8 cellular contexts compared by ENCODE assay signal in genomic region chr19:57815247-57816075, GRCh38. TPM values are rescaled to one million over a fixed set of nuclear protein-coding genes. Genes with fewer than 3 reads are reported as not detected.
DNase-seq lines count a peak whose midpoint lies in the region; ATAC-seq and TF ChIP-seq lines count a peak whose summit lies in the region.

No MANE protein-coding gene starts in this region.

- no peaks in the 10 kb centered on the region for H3K9me3 ChIP-seq in ascending aorta
- H3K9me3 ChIP-seq in mesenchymal stem cell (ENCODE audit: control insufficient read depth, low read length): no peaks in the 10 kb centered on the region
- no peaks in the 10 kb centered on the region for H3K9me3 ChIP-seq in transverse colon

- peak overlapping the region; percentile 85 for H3K27ac Mint-ChIP-seq in activated naive CD4-positive, alpha-beta T cell treated with anti-CD3 and anti-CD28 coated beads for 36 hours

- CTCF ChIA-PET in activated naive CD4-positive, alpha-beta T cell treated with anti-CD3 and anti-CD28 coated beads for 36 hours (lab: Charles Lee): interaction anchor here (1.0 kb wide), 1 partner anchor 13 kb away, joined by 4 read pairs; no protein-coding TSS in a partner anchor

- no peak overlapping the region for H4K91ac ChIP-seq in mesenchymal stem cell (ENCODE audit: low read length)

- H3K4me1 Mint-ChIP-seq in activated naive CD4-positive, alpha-beta T cell treated with anti-CD3 and anti-CD28 coated beads for 36 hours (ENCODE audit: low read depth): peaks cover 41% of the 10 kb centered on the region

- WGBS in mesenchymal stem cell: 96% methylated on average over 16 of the region's 17 CpGs
- WGBS in transverse colon (ENCODE audit: low coverage in 1 of 2), 2 donors: 83 to 88% methylated on average over 3 to 17 of the region's 17 CpGs

- peak overlapping the region; percentile 47 for H3K4me2 ChIP-seq in mesenchymal stem cell (ENCODE audit: low read length, poor library complexity, severe bottlenecking)

- peak overlapping the region; percentile 95 for H3K9ac ChIP-seq in mesenchymal stem cell (ENCODE audit: low read length)

- H3K36me3 ChIP-seq in ascending aorta: peaks cover 2 to 4% of the 10 kb centered on the region in 2 donors
- H3K36me3 ChIP-seq in mesenchymal stem cell (ENCODE audit: control insufficient read depth in 1 of 2, insufficient read depth in 2 of 2, low read depth in 1 of 2, low read length in 2 of 2): peaks cover 7 to 9% of the 10 kb centered on the region in 2 experiments
- H3K36me3 ChIP-seq in transverse colon: peaks cover 0 to 6% (median 0%) of the 10 kb centered on the region in 4 donors

- H3K4me3 ChIP-seq in ascending aorta (peak overlapping the region; percentile 85 to 87), mesenchymal stem cell (ENCODE audit: insufficient read depth in 1 of 2, low read depth in 1 of 2, low read length in 2 of 2) (peak overlapping the region in 1 of 2 experiments; percentile 99), transverse colon (peak overlapping the region in 3 of 4 donors; percentile 70 to 72 (median 71))

- no peak for TF ChIP-seq EP300 in transverse colon (IDR thresholded peaks at IDR 0.05; ENCODE audit: low read depth)

- no peak overlapping the region for H2BK120ac ChIP-seq in mesenchymal stem cell (ENCODE audit: low read depth, low read length)

- peaks cover 17% of the 10 kb centered on the region for H3K36me3 Mint-ChIP-seq in activated naive CD4-positive, alpha-beta T cell treated with anti-CD3 and anti-CD28 coated beads for 36 hours (ENCODE audit: low read depth)

- H3K27me3 ChIP-seq in ascending aorta (no peaks in the 10 kb centered on the region), mesenchymal stem cell (ENCODE audit: control insufficient read depth in 1 of 2, insufficient read depth in 1 of 2, low read length in 2 of 2) (no peaks in the 10 kb centered on the region), transverse colon (no peaks in the 10 kb centered on the region)

- DNase-seq in activated naive CD4-positive, alpha-beta T cell treated with anti-CD3 and anti-CD28 coated beads for 36 hours: no peak
- no peak for DNase-seq in activated naive CD4-positive, alpha-beta T cell (lab: John Stamatoyannopoulos, UW)
- DNase-seq in ascending aorta (ENCODE audit: low spot score in 2 of 2) (no peak), mesenchymal stem cell (no peak), transverse colon (no peak), ACHN (no peak), head of caudate nucleus (no peak)

- H3K4me3 Mint-ChIP-seq in activated naive CD4-positive, alpha-beta T cell treated with anti-CD3 and anti-CD28 coated beads for 36 hours: peak overlapping the region; percentile 88

- TF ChIP-seq CTCF in ascending aorta (IDR thresholded peaks at IDR 0.05) (no peak), transverse colon (IDR thresholded peaks at IDR 0.05) (peak in 1 of 5 experiments; percentile 3)

- H3K4me1 ChIP-seq in ascending aorta (peaks cover 2 to 13% of the 10 kb centered on the region in 2 donors), mesenchymal stem cell (ENCODE audit: control insufficient read depth, insufficient read depth, low read depth, low read length) (peaks cover 7% of the 10 kb centered on the region), transverse colon (peaks cover 4 to 43% (median 31%) of the 10 kb centered on the region in 4 donors)

- no peak overlapping the region for H3K4ac ChIP-seq in mesenchymal stem cell (ENCODE audit: low read depth in 1 of 2, low read length in 2 of 2)

- no peaks in the 10 kb centered on the region for H3K27me3 Mint-ChIP-seq in activated naive CD4-positive, alpha-beta T cell treated with anti-CD3 and anti-CD28 coated beads for 36 hours (ENCODE audit: low read depth)

- no peak overlapping the region for H3K23ac ChIP-seq in mesenchymal stem cell (ENCODE audit: low read length in 2 of 2)

- intact Hi-C loops in activated naive CD4-positive, alpha-beta T cell treated with anti-CD3 and anti-CD28 coated beads for 36 hours (cut with micrococcal nuclease): loop anchor here (1.0 to 10.0 kb wide), 3 partner anchors 46 to 339 kb away; partner anchors contain the start of genes ZNF329, ZNF586 and ZNF671
- intact Hi-C loops in ascending aorta (cut with DNase I): loop anchor here (2.0 kb wide), 2 partner anchors 101 to 237 kb away; partner anchors contain the start of genes ZNF416 and ZNF417
- intact Hi-C loops in transverse colon (cut with DNase I; ENCODE audit: low total_unique reads): no loop called here
- intact Hi-C loops in head of caudate nucleus (cut with DNase I): no loop called here

- H2AFZ ChIP-seq in mesenchymal stem cell (ENCODE audit: low read depth, low read length): no peak overlapping the region

- peaks cover 23% of the 10 kb centered on the region for H3K79me1 ChIP-seq in mesenchymal stem cell (replicated peaks; ENCODE audit: low read length, poor library complexity, severe bottlenecking)

- no peak overlapping the region for H3K18ac ChIP-seq in mesenchymal stem cell (ENCODE audit: low read depth in 1 of 2, low read length in 2 of 2)

- no peaks in the 10 kb centered on the region for H3K9me3 Mint-ChIP-seq in activated naive CD4-positive, alpha-beta T cell treated with anti-CD3 and anti-CD28 coated beads for 36 hours

- no peak for ATAC-seq in HG03196 (IDR thresholded peaks at IDR 0.05; ENCODE audit: unreplicated experiment)

- no peak for TF ChIP-seq POLR2A in transverse colon (IDR thresholded peaks at IDR 0.05)

- H2BK5ac ChIP-seq in mesenchymal stem cell (ENCODE audit: low read depth, low read length, poor library complexity, severe bottlenecking): no peak overlapping the region

- in situ Hi-C loops in transverse colon (cut with MboI; ENCODE audit: low pct_ligation_motif_present in 1 of 4, low pct_unique_long_range_greater_than_20kb in 1 of 4, low sequenced_read_pairs in 3 of 4) (no loop called here), ACHN (cut with HindIII; ENCODE audit: low pct_ligation_motif_present, low pct_unique_long_range_greater_than_20kb, low sequenced_read_pairs) (no loop called here)

- no peak overlapping the region for H2AK5ac ChIP-seq in mesenchymal stem cell (ENCODE audit: low read length, severe bottlenecking)

- peak overlapping the region in 1 of 2 experiments; percentile 30 for H2BK12ac ChIP-seq in mesenchymal stem cell (ENCODE audit: low read length in 2 of 2)

- H3K27ac ChIP-seq in ascending aorta (peak overlapping the region; percentile 71 to 75), mesenchymal stem cell (ENCODE audit: low read length, poor library complexity, severe bottlenecking) (no peak overlapping the region), transverse colon (peak overlapping the region; percentile 83 to 88 (median 86))

- no peak overlapping the region for H2BK15ac ChIP-seq in mesenchymal stem cell (ENCODE audit: low read depth, poor library complexity, severe bottlenecking)

- peak overlapping the region; percentile 21 for H4K8ac ChIP-seq in mesenchymal stem cell (ENCODE audit: low read length)

- H3K14ac ChIP-seq in mesenchymal stem cell (ENCODE audit: low read length in 2 of 2): no peak overlapping the region

RNA-seq across cellular contexts. Expression of gene ZNF552, which starts 0.7 kb away (rescaled TPM):
- total RNA-seq in activated naive CD4-positive, alpha-beta T cell treated with anti-CD3 and anti-CD28 coated beads for 36 hours: 1 to 10 TPM; 3.9 to 4.4 TPM
- total RNA-seq in ascending aorta: 6.9 TPM
- 2.3 TPM for polyA plus RNA-seq in mesenchymal stem cell (2013, experiment 1 of 2)
- polyA plus RNA-seq in mesenchymal stem cell (2013, experiment 2 of 2): 2.3 TPM
- total RNA-seq in transverse colon: 100 to 1,000 TPM in 1 of 4 donors, 10 to 100 TPM in 3; 41.2 to 145 (median 68.8) TPM

RNA-seq across cellular contexts. Expression of gene ZNF587B, which starts 14.6 kb away (rescaled TPM):
- total RNA-seq in activated naive CD4-positive, alpha-beta T cell treated with anti-CD3 and anti-CD28 coated beads for 36 hours: 1 to 10 TPM; 8.7 to 9.2 TPM
- 7.8 TPM for total RNA-seq in ascending aorta
- 3.9 TPM for polyA plus RNA-seq in mesenchymal stem cell (2013, experiment 1 of 2)
- polyA plus RNA-seq in mesenchymal stem cell (2013, experiment 2 of 2): 4.3 TPM
- 10 to 100 TPM; 16.1 to 34.4 (median 22.0) TPM for total RNA-seq in transverse colon

RNA-seq across cellular contexts. Expression of gene ZNF587, which starts 34.2 kb away (rescaled TPM):
- 10 to 100 TPM; 17.5 to 20.2 TPM for total RNA-seq in activated naive CD4-positive, alpha-beta T cell treated with anti-CD3 and anti-CD28 coated beads for 36 hours
- 12.9 TPM for total RNA-seq in ascending aorta
- 9.8 TPM for polyA plus RNA-seq in mesenchymal stem cell (2013, experiment 1 of 2)
- 10.2 TPM for polyA plus RNA-seq in mesenchymal stem cell (2013, experiment 2 of 2)
- total RNA-seq in transverse colon: 10 to 100 TPM; 22.4 to 61.0 (median 44.8) TPM

RNA-seq across cellular contexts. Expression of gene ZNF586, which starts 46.0 kb away (rescaled TPM):
- total RNA-seq in activated naive CD4-positive, alpha-beta T cell treated with anti-CD3 and anti-CD28 coated beads for 36 hours: 10 to 100 TPM; 14.5 to 14.9 TPM
- total RNA-seq in ascending aorta (1.4 TPM), transverse colon (10 to 100 TPM; 20.8 to 79.2 (median 27.3) TPM)
- 3.4 TPM for polyA plus RNA-seq in mesenchymal stem cell (2013, experiment 1 of 2)
- 3.8 TPM for polyA plus RNA-seq in mesenchymal stem cell (2013, experiment 2 of 2)

Comparison
In these comparisons a context has a peak if more than half of its experiments do, and no peak if none do; other contexts are left out.
1. intact Hi-C loops: an anchor here in activated naive CD4-positive, alpha-beta T cell treated with anti-CD3 and anti-CD28 coated beads for 36 hours (1.0 to 10.0 kb wide) and ascending aorta (2.0 kb wide); none called in transverse colon and head of caudate nucleus.